19 cellular contexts compared by ENCODE assay signal in genomic region chr12:33669349-33669748, GRCh38.
A peak's percentile ranks its signal among the peaks of the same experiment; 100 is the strongest.
DNase-seq lines count a peak whose midpoint lies in the region; ATAC-seq and TF ChIP-seq lines count a peak whose summit lies in the region.
"Had no signal": no experiment of that assay in that cellular context is flagged by ENCODE, and none has a peak within 500 bp of the region (broad histone marks: within the 10 kb centered on the region; RNA-seq: fewer than 3 reads in every experiment).

No MANE protein-coding gene starts in this region.

- H3K4me1 Mint-ChIP-seq in GM23338: peaks cover 37% of the 10 kb centered on the region
- H3K4me1 Mint-ChIP-seq in WTC11: peaks cover 56% of the 10 kb centered on the region
- H3K4me1 Mint-ChIP-seq in HFFc6 (ENCODE audit: low read depth): no peaks in the 10 kb centered on the region
- no peaks in the 10 kb centered on the region for H3K4me1 Mint-ChIP-seq in natural killer cell
- H3K4me1 Mint-ChIP-seq: CD4-positive, alpha-beta memory T cell had no signal

- H3F3A ChIP-seq in GM23338 (replicated peaks; ENCODE audit: low read depth): no peaks in the 10 kb centered on the region
- H3F3A ChIP-seq in neural cell (ENCODE audit: insufficient read depth, low read length, poor library complexity, severe bottlenecking): no peaks in the 10 kb centered on the region

- H3K4me3 Mint-ChIP-seq in GM23338 (no peak overlapping the region), WTC11 (no peak overlapping the region), HFFc6 (no peak overlapping the region), natural killer cell (no peak overlapping the region)
- H3K4me3 Mint-ChIP-seq: CD4-positive, alpha-beta memory T cell; H9 had no signal

- H3K9me3 ChIP-seq in neural cell (ENCODE audit: low read length): no peaks in the 10 kb centered on the region
- H3K9me3 ChIP-seq: A549 had no signal

- TF ChIP-seq RAD21 in neural cell (conservative IDR thresholded peaks at IDR 0.05): peak; percentile 41

- peak; percentile 100 for TF ChIP-seq EP300 in neural cell (conservative IDR thresholded peaks at IDR 0.05; ENCODE audit: poor library complexity, severe bottlenecking)

- H3K4me1 ChIP-seq in GM23338 (ENCODE audit: insufficient read depth): peaks cover 31% of the 10 kb centered on the region; the same call in 1 of the 2 replicates
- H3K4me1 ChIP-seq: A549 had no signal

- H3K36me3 ChIP-seq in GM23338 (ENCODE audit: insufficient read depth) (no peaks in the 10 kb centered on the region), neural cell (ENCODE audit: insufficient read depth, low read length) (no peaks in the 10 kb centered on the region)

- H3K27ac ChIP-seq in GM23338 (ENCODE audit: low read depth) (peak overlapping the region; percentile 68), neural cell (ENCODE audit: low read length) (peak overlapping the region; percentile 59)
- H3K27ac ChIP-seq: A549, GM23248 had no signal

- H4K20me1 ChIP-seq in GM23338 (replicated peaks; ENCODE audit: insufficient read depth): no peaks in the 10 kb centered on the region
- no peaks in the 10 kb centered on the region for H4K20me1 ChIP-seq in neural cell (ENCODE audit: insufficient read depth)

- H3K27me3 Mint-ChIP-seq in GM23338 (ENCODE audit: insufficient read depth, low read depth, poor library complexity) (peaks cover 2% of the 10 kb centered on the region), WTC11 (ENCODE audit: low read depth) (no peaks in the 10 kb centered on the region), HFFc6 (ENCODE audit: insufficient read depth) (no peaks in the 10 kb centered on the region), natural killer cell (ENCODE audit: low read depth in 2 of 2) (no peaks in the 10 kb centered on the region)
- H3K27me3 Mint-ChIP-seq: CD4-positive, alpha-beta memory T cell had no signal

- intact Hi-C loops in natural killer cell (cut with micrococcal nuclease): no loop called here

- H2AFZ ChIP-seq in GM23338 (no peak overlapping the region), neural cell (ENCODE audit: low read depth, low read length) (no peak overlapping the region)
- H2AFZ ChIP-seq: GM23248 had no signal

- ATAC-seq in GM23338 (no peak), WTC11 (no peak), GM19328 (IDR thresholded peaks at IDR 0.05; ENCODE audit: unreplicated experiment) (no peak), natural killer cell (no peak), GM18873 (IDR thresholded peaks at IDR 0.05; ENCODE audit: low FRiP score, unreplicated experiment) (no peak)
- ATAC-seq: A549, HCT116 had no signal

- H3K36me3 Mint-ChIP-seq in GM23338 (ENCODE audit: low read depth) (0 out of 3 replicates have a peak, but pooled peaks cover 5% of the 10 kb centered on the region), WTC11 (peaks cover 2% of the 10 kb centered on the region; the same call in 1 of the 2 replicates), HFFc6 (ENCODE audit: low read depth) (no peaks in the 10 kb centered on the region), natural killer cell (no peaks in the 10 kb centered on the region)
- H3K36me3 Mint-ChIP-seq: CD4-positive, alpha-beta memory T cell had no signal

- H3K9me2 ChIP-seq in GM23338 (ENCODE audit: insufficient read depth) (no peaks in the 10 kb centered on the region), neural cell (ENCODE audit: insufficient read depth, low read length) (no peaks in the 10 kb centered on the region)

- H3K9me3 Mint-ChIP-seq in GM23338: peaks cover 3% of the 10 kb centered on the region; the same call in 1 of the 3 replicates
- H3K9me3 Mint-ChIP-seq in WTC11: no peaks in the 10 kb centered on the region
- H3K9me3 Mint-ChIP-seq in HFFc6: peaks cover 18% of the 10 kb centered on the region
- H3K9me3 Mint-ChIP-seq in natural killer cell: peaks cover 8% of the 10 kb centered on the region in 2 donors

- H3K27ac Mint-ChIP-seq in GM23338: no peak overlapping the region
- 0 out of 2 replicates have a peak overlapping the region, but pooled peaks have one; percentile 71 for H3K27ac Mint-ChIP-seq in WTC11
- H3K27ac Mint-ChIP-seq in HFFc6: no peak overlapping the region
- H3K27ac Mint-ChIP-seq in natural killer cell: no peak overlapping the region
- H3K27ac Mint-ChIP-seq: CD4-positive, alpha-beta memory T cell had no signal

- no peak overlapping the region for H3K9ac ChIP-seq in neural cell (ENCODE audit: low read length)
- H3K9ac ChIP-seq: GM23248 had no signal

- POLR2A ChIA-PET in WTC11 (lab: Charles Lee): interaction anchor here (0.6 kb wide), 1 partner anchor 35 kb away, joined by 3 read pairs; no protein-coding TSS in a partner anchor

- TF ChIP-seq CTCF in GM23338 (conservative IDR thresholded peaks at IDR 0.05; ENCODE audit: low read depth in 2 of 2): no peak
- no peak for TF ChIP-seq CTCF in WTC11 (IDR thresholded peaks at IDR 0.05)
- no peak for TF ChIP-seq CTCF in neural cell (IDR thresholded peaks at IDR 0.05; ENCODE audit: poor library complexity, severe bottlenecking)
- TF ChIP-seq CTCF in HFFc6 (IDR thresholded peaks at IDR 0.05): no peak
- TF ChIP-seq CTCF in natural killer cell (IDR thresholded peaks at IDR 0.05): no peak

- CTCF ChIA-PET in WTC11 (lab: Charles Lee): no interaction called here

- DNase-seq in GM23338 (ENCODE audit: low spot score): no peak
- DNase-seq in WTC11 (ENCODE audit: low spot score): no peak
- DNase-seq in HFFc6: no peak
- no peak for DNase-seq in natural killer cell
- DNase-seq: 8988T; C1 segment of cervical spinal cord; Calu3; CD4-positive, alpha-beta memory T cell; COR-L47; DMS53; DMS79 treated with DMSO at 0.1 percent for 48 hours; GF-D8; GM23248; H9 had no signal

- no peak overlapping the region for H3K4me2 ChIP-seq in GM23338
- H3K4me2 ChIP-seq in neural cell (ENCODE audit: low read length): no peak overlapping the region
- H3K4me2 ChIP-seq: A549 had no signal

- H3K79me2 ChIP-seq in GM23338 (replicated peaks; ENCODE audit: insufficient read depth) (no peaks in the 10 kb centered on the region), neural cell (replicated peaks; ENCODE audit: insufficient read depth, low read length) (no peaks in the 10 kb centered on the region)

- no peak overlapping the region for H3K4me3 ChIP-seq in GM23338
- H3K4me3 ChIP-seq in neural cell (ENCODE audit: low read length): no peak overlapping the region
- H3K4me3 ChIP-seq: A549, GM23248 had no signal

- H3K27me3 ChIP-seq in GM23338 (ENCODE audit: insufficient read depth) (no peaks in the 10 kb centered on the region), neural cell (ENCODE audit: insufficient read depth, low read depth, low read length) (no peaks in the 10 kb centered on the region)

TF ChIP-seq in GM23338, 12 proteins besides CTCF, POLR2A, EP300 and RAD21:
- no peak for TF ChIP-seq ZNF331 (CRISPR knock-in tag; IDR thresholded peaks at IDR 0.05; ENCODE audit: low read depth)
- TF ChIP-seq ETS1 (IDR thresholded peaks at IDR 0.05): no peak

TF ChIP-seq in WTC11, 78 proteins besides CTCF, POLR2A, EP300 and RAD21 (continues in another document):
- TF ChIP-seq HMGXB4 (CRISPR knock-in tag; IDR thresholded peaks at IDR 0.05) (no peak), SMAD4 (CRISPR knock-in tag; IDR thresholded peaks at IDR 0.05) (no peak)

TF ChIP-seq in neural cell, 6 proteins besides CTCF, POLR2A, EP300 and RAD21:
- TF ChIP-seq SMC3 (conservative IDR thresholded peaks at IDR 0.05; ENCODE audit: poor library complexity) (peak; percentile 27), EZH2 (IDR thresholded peaks at IDR 0.05; ENCODE audit: borderline replicate concordance, insufficient read depth, low read length, poor library complexity, severe bottlenecking) (no peak), REST (IDR thresholded peaks at IDR 0.05; ENCODE audit: borderline replicate concordance) (peak; percentile 89), POLR2AphosphoS5 (IDR thresholded peaks at IDR 0.05) (peak; percentile 94), MXI1 (conservative IDR thresholded peaks at IDR 0.05; ENCODE audit: poor library complexity, severe bottlenecking) (no peak), TAF1 (IDR thresholded peaks at IDR 0.05; ENCODE audit: low read depth) (no peak)
TF ChIP-seq in neural cell: peak in this region for 3.
